22 cellular contexts compared by ENCODE assay signal in the genomic region with DNA sequence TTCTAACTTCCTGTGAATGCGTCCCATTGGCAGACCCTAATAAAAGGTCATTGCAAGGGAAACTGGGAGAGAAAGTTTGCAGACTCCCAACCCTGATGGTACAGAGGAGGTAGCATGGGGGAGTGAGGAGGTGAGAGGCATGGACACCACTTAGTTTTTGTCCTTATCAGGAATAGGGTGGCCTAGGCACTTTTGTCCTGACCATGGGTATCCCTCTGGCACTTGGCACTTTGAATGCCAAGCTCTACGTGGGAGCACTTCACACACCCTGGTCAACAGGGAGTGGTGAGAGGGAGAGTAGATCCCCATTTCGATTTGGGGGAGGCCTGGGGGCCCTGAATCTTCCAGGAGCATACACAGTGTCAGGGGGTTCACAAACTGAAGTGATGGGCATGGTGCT.
A peak's percentile ranks its signal among the peaks of the same experiment; 100 is the strongest.
DNase-seq lines count a peak whose midpoint lies in the region; ATAC-seq and TF ChIP-seq lines count a peak whose summit lies in the region.
"Had no signal": no experiment of that assay in that cellular context is flagged by ENCODE, and none has a peak within 500 bp of the region (broad histone marks: within the 10 kb centered on the region; RNA-seq: fewer than 3 reads in every experiment).

No MANE protein-coding gene starts in this region.

- peaks cover 6 to 13% of the 10 kb centered on the region in 2 donors for H3K4me1 Mint-ChIP-seq in stimulated activated naive B cell treated with anti-CD40 and anti-IgM and Interleukin-4, amounts not matched to agents 10 μg/mL and 1 μg/mL and 100 μg/mL, for 72 hours

- no peak overlapping the region for H3K4me3 Mint-ChIP-seq in stimulated activated naive B cell treated with anti-CD40 and anti-IgM and Interleukin-4, amounts not matched to agents 10 μg/mL and 1 μg/mL and 100 μg/mL, for 72 hours
- H3K4me3 Mint-ChIP-seq: CD4-positive, alpha-beta memory T cell had no signal

- ATAC-seq in stimulated activated naive B cell treated with anti-CD40 and anti-IgM and Interleukin-4, amounts not matched to agents 10 μg/mL and 1 μg/mL and 100 μg/mL, for 72 hours (replicated peaks): no peak
- no peak for ATAC-seq in HG02571 (IDR thresholded peaks at IDR 0.05; ENCODE audit: unreplicated experiment)
- ATAC-seq: GM12878 had no signal

- peak; percentile 45 for DNase-seq in activated CD8-positive, alpha-beta memory T cell treated with anti-CD3 and anti-CD28 coated beads for 24 hours
- no peak for DNase-seq in activated CD8-positive, alpha-beta memory T cell treated with anti-CD3 and anti-CD28 coated beads, Interleukin-2, amount 50 U/mL, for 4 hours
- DNase-seq in GM10248 (ENCODE audit: extremely low spot score) (peak; percentile 2), coronary artery (ENCODE audit: low spot score) (peak; percentile 35), KBM-7 (no peak), NCI-H526 (lab: John Stamatoyannopoulos, UW) (no peak)
- no peak for DNase-seq in stimulated activated naive B cell treated with anti-CD40 and anti-IgM and Interleukin-4, amounts not matched to agents 10 μg/mL and 1 μg/mL and 100 μg/mL, for 72 hours
- DNase-seq: CD4-positive, alpha-beta memory T cell; DMS153; GDM1; GOT3; KG1; MV-4-11; NCI-H1417; NCI-H187; NCI-H2107; NCI-H510A; NCI-H774; SIG-M5 had no signal

- TF ChIP-seq CTCF in GM10248 (IDR thresholded peaks at IDR 0.05; ENCODE audit: control extremely low read depth, extremely low read depth, low read depth, missing control alignments) (no peak), coronary artery (IDR thresholded peaks at IDR 0.05) (no peak)

- CTCF ChIA-PET in GM10248 (lab: Yijun Ruan, JAX): no interaction called here

- in situ Hi-C loops in KBM-7 (cut with MboI; ENCODE audit: low pct_unique_long_range_greater_than_20kb, low sequenced_read_pairs): no loop called here

- H3K4me3 ChIP-seq in coronary artery: no peak overlapping the region
- H3K4me3 ChIP-seq: BLaER1, GM12878 had no signal

- no peak overlapping the region for H3K27ac ChIP-seq in coronary artery
- H3K27ac ChIP-seq: BLaER1 had no signal

- no peaks in the 10 kb centered on the region for H3K36me3 Mint-ChIP-seq in stimulated activated naive B cell treated with anti-CD40 and anti-IgM and Interleukin-4, amounts not matched to agents 10 μg/mL and 1 μg/mL and 100 μg/mL, for 72 hours
- H3K36me3 Mint-ChIP-seq: CD4-positive, alpha-beta memory T cell had no signal

- POLR2A ChIA-PET in GM10248 (lab: Yijun Ruan, JAX): no interaction called here

- H3K9me3 Mint-ChIP-seq in stimulated activated naive B cell treated with anti-CD40 and anti-IgM and Interleukin-4, amounts not matched to agents 10 μg/mL and 1 μg/mL and 100 μg/mL, for 72 hours: peaks cover 8% of the 10 kb centered on the region in 2 donors

- peaks cover 33 to 45% of the 10 kb centered on the region in 2 donors for H3K27me3 Mint-ChIP-seq in stimulated activated naive B cell treated with anti-CD40 and anti-IgM and Interleukin-4, amounts not matched to agents 10 μg/mL and 1 μg/mL and 100 μg/mL, for 72 hours

- H3K27ac Mint-ChIP-seq in stimulated activated naive B cell treated with anti-CD40 and anti-IgM and Interleukin-4, amounts not matched to agents 10 μg/mL and 1 μg/mL and 100 μg/mL, for 72 hours: peak overlapping the region; percentile 14
- H3K27ac Mint-ChIP-seq: CD4-positive, alpha-beta memory T cell had no signal

Comparison
In these comparisons a context has a peak if more than half of its experiments do, and no peak if none do; other contexts are left out.
1. DNase-seq: peak in activated CD8-positive, alpha-beta memory T cell treated with anti-CD3 and anti-CD28 coated beads for 24 hours (single experiment), GM10248 (single experiment) and coronary artery (single experiment); none in activated CD8-positive, alpha-beta memory T cell treated with anti-CD3 and anti-CD28 coated beads, Interleukin-2, amount 50 U/mL, for 4 hours (single experiment), stimulated activated naive B cell treated with anti-CD40 and anti-IgM and Interleukin-4, amounts not matched to agents 10 μg/mL and 1 μg/mL and 100 μg/mL, for 72 hours (single experiment), KBM-7 (single experiment) and NCI-H526 (0 of 2).